In the genomic region with DNA sequence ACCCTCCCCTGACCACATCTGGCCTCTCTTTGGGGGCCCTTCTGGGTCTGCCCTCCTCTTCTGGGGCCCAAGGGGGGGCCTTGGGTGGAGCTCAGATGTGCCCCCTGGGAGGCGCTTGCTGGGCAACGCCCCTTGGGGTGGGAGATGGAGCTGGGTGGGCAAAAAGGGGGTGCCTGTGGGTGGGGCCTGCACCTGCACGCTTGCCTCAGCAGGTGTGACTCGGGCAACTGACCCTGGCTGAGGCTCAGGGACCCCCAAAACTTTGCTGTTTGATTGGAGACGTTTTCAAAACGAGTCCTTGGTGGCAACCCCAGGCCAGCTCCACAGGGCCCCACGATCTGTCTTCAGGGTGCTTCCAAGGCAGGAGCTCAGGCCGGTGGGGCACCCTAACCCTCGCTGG, we compare ENCODE assay signal across 32 cellular contexts.
"Had no signal": no experiment of that assay in that cellular context is flagged by ENCODE, and none has a peak within 500 bp of the region (broad histone marks: within the 10 kb centered on the region; RNA-seq: fewer than 3 reads in every experiment).

No MANE protein-coding gene starts in this region.

- H3K4me3 ChIP-seq: cardiac muscle cell, K562, Peyer's patch, SJCRH30, SK-N-MC had no signal

- H3K27me3 ChIP-seq: cardiac muscle cell, Peyer's patch, SJCRH30 had no signal

- H3K36me3 ChIP-seq: cardiac muscle cell, Peyer's patch, SJCRH30 had no signal

- H3K27ac Mint-ChIP-seq: activated CD4-positive, alpha-beta T cell treated with anti-CD3 and anti-CD28 coated beads for 36 hours; activated CD4-positive, alpha-beta T cell treated with anti-CD3 and anti-CD28 coated beads, Interleukin-2, amount 10 ng/mL, durations not matched to agents 7 days and 5 days; activated CD8-positive, alpha-beta T cell treated with anti-CD3 and anti-CD28 coated beads, Interleukin-2, amount 10 ng/mL, durations not matched to agents 7 days and 5 days; activated naive CD4-positive, alpha-beta T cell treated with anti-CD3 and anti-CD28 coated beads, Interleukin-2, amount 50 U/mL, for 24 hours; activated naive CD8-positive, alpha-beta T cell treated with anti-CD3 and anti-CD28 coated beads, Interleukin-2, amount 50 U/mL, for 24 hours; activated T-cell treated with anti-CD3 and anti-CD28 coated beads, Interleukin-2, amount 50 U/mL, for 24 hours; activated T-helper 2 cell treated with anti-CD3 and anti-CD28 coated beads, Interferon-gamma antibody, Interleukin-2, Interleukin-4, amounts not matched to agents 10 μg/mL and 5 μg/mL and 100 μg/mL, durations not matched to agents 14 hours and 24 hours and 36 hours; WTC11 had no signal

- H3K9me3 Mint-ChIP-seq: activated CD4-positive, alpha-beta T cell treated with anti-CD3 and anti-CD28 coated beads, Interleukin-2, amount 10 ng/mL, durations not matched to agents 7 days and 5 days; activated naive CD4-positive, alpha-beta T cell treated with anti-CD3 and anti-CD28 coated beads, Interleukin-2, amount 50 U/mL, for 24 hours; activated naive CD8-positive, alpha-beta T cell treated with anti-CD3 and anti-CD28 coated beads, Interleukin-2, amount 50 U/mL, for 24 hours; activated T-cell treated with anti-CD3 and anti-CD28 coated beads, Interleukin-2, amount 50 U/mL, for 24 hours; activated T-helper 2 cell treated with anti-CD3 and anti-CD28 coated beads, Interferon-gamma antibody, Interleukin-2, Interleukin-4, amounts not matched to agents 10 μg/mL and 5 μg/mL and 100 μg/mL, durations not matched to agents 14 hours and 24 hours and 36 hours had no signal

- ATAC-seq: activated CD4-positive, alpha-beta T cell treated with anti-CD3 and anti-CD28 coated beads for 36 hours; activated CD4-positive, CD25-positive, alpha-beta regulatory T cell treated with anti-CD3 and anti-CD28 coated beads, Interleukin-2, amount 50 U/mL, for 24 hours; activated CD8-positive, alpha-beta T cell treated with anti-CD3 and anti-CD28 coated beads, Interleukin-2, amount 10 ng/mL, durations not matched to agents 7 days and 5 days; activated naive CD8-positive, alpha-beta T cell treated with anti-CD3 and anti-CD28 coated beads, Interleukin-2, amount 50 U/mL, for 24 hours; K562; PC-3; WTC11 had no signal

- H3K27ac ChIP-seq: cardiac muscle cell, Peyer's patch, SJCRH30, SK-N-MC had no signal

- H3K4me1 Mint-ChIP-seq: activated CD4-positive, alpha-beta T cell treated with anti-CD3 and anti-CD28 coated beads for 36 hours; WTC11 had no signal

- H3K36me3 Mint-ChIP-seq: activated naive CD4-positive, alpha-beta T cell treated with anti-CD3 and anti-CD28 coated beads, Interleukin-2, amount 50 U/mL, for 24 hours had no signal

- H3K9me3 ChIP-seq: SJCRH30 had no signal

- H3K4me3 Mint-ChIP-seq: activated CD4-positive, alpha-beta T cell treated with anti-CD3 and anti-CD28 coated beads for 36 hours; activated CD4-positive, alpha-beta T cell treated with anti-CD3 and anti-CD28 coated beads, Interleukin-2, amount 10 ng/mL, durations not matched to agents 7 days and 5 days; activated CD8-positive, alpha-beta T cell treated with anti-CD3 and anti-CD28 coated beads, Interleukin-2, amount 10 ng/mL, durations not matched to agents 7 days and 5 days; activated naive CD4-positive, alpha-beta T cell treated with anti-CD3 and anti-CD28 coated beads, Interleukin-2, amount 50 U/mL, for 24 hours; activated naive CD8-positive, alpha-beta T cell treated with anti-CD3 and anti-CD28 coated beads, Interleukin-2, amount 50 U/mL, for 24 hours; activated T-cell treated with anti-CD3 and anti-CD28 coated beads, Interleukin-2, amount 50 U/mL, for 24 hours; WTC11 had no signal

- DNase-seq: activated CD4-positive, alpha-beta T cell treated with anti-CD3 and anti-CD28 coated beads for 36 hours; activated CD4-positive, alpha-beta T cell treated with anti-CD3 and anti-CD28 coated beads, Interleukin-2, amount 10 ng/mL, durations not matched to agents 7 days and 5 days; activated CD4-positive, alpha-beta T cell treated with anti-CD3 and anti-CD28 coated beads, Interleukin-2, amount 50 U/mL, for 48 hours; activated CD8-positive, alpha-beta T cell treated with anti-CD3 and anti-CD28 coated beads, Interleukin-2, amount 10 ng/mL, durations not matched to agents 7 days and 5 days; activated gamma-delta T cell; activated naive CD4-positive, alpha-beta T cell treated with Interleukin-2 at 50 U/mL for 16 hours; activated naive CD8-positive, alpha-beta T cell treated with anti-CD3 and anti-CD28 coated beads, Interleukin-2, amount 50 U/mL, for 24 hours; activated T-cell treated with anti-CD3 and anti-CD28 coated beads, Interleukin-2, amount 50 U/mL, for 24 hours; anterior cingulate cortex; NCI-H1092 treated with DMSO at 0.1 percent for 48 hours; NCI-H1417; NCI-H146; NCI-H187; NCI-H2029 treated with DMSO at 0.1 percent for 48 hours; NCI-H2107; NCI-H2171; NCI-H510A; NCI-H526; NCI-H748 treated with DMSO at 0.1 percent for 48 hours; NK-92 treated with Interleukin-12 subunit alpha and Interleukin-12 subunit beta, amount 100 ng/mL, for 24 hours; PC-3; Peyer's patch; RPMI8226; SHP77 had no signal
